Comparison of ENCODE assay signal across 8 cellular contexts in the genomic region with DNA sequence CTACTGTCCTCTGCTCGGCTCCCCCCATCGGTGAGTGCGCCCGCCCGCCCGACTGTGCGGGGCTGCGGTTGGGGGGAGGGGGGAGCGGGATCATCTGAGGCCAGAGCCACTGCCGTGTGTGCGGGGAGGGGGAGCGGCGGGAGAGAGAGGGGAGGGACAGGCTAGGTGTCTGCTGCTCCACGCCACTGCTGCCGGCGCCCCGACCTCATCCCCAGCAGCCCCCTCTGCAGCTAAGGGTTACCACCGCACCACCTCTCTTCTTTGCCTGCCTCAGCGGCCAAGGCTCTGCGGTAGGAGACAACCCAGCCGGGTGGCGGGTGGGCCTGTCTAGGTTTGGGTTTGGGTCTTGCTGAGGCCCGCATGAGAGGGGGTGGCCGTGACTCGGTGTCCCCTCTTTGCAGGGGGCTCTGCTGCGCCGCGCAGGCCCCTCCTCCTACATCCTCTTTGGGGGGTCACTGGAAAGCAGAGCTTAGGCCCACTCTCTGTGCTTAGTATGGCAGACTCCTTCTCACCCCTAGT.
DNase-seq lines count a peak whose midpoint lies in the region; ATAC-seq and TF ChIP-seq lines count a peak whose summit lies in the region.

No MANE protein-coding gene starts in this region.

- peak overlapping the region; percentile 81 for H3K27ac ChIP-seq in RWPE2 (ENCODE audit: poor library complexity, severe bottlenecking)
- peak overlapping the region; percentile 78 for H3K27ac ChIP-seq in layer of hippocampus (ENCODE audit: low read depth, low read length)

- H3K36me3 ChIP-seq in RWPE2 (ENCODE audit: low read depth), result peaks cover 8% of the 10 kb centered on the region; the same call in 1 of the 2 replicates

- ATAC-seq in RWPE2 (ENCODE audit: low read depth), result 0 out of 3 replicates have a peak, but pooled peaks have one; percentile 7
- ATAC-seq in stimulated activated naive CD8-positive, alpha-beta T cell treated with anti-CD3 and anti-CD28 coated beads, Interleukin-15, Interleukin-2, amounts not matched to agents 100 U/mL and 50 U/mL, for 24 hours, result no peak

- H3K27me3 ChIP-seq in RWPE2 (ENCODE audit: insufficient read depth, poor library complexity, severe bottlenecking), result no peaks in the 10 kb centered on the region
- no peaks in the 10 kb centered on the region for H3K27me3 ChIP-seq in layer of hippocampus (ENCODE audit: control insufficient read depth, insufficient read depth, low read length)

- H3K4me3 ChIP-seq in RWPE2 (ENCODE audit: severe bottlenecking) (peak overlapping the region; percentile 48), cardiac fibroblast (replicated peaks in 1 of 2; ENCODE audit: low read depth in 2 of 2, low read length in 2 of 2) (peak overlapping the region; percentile 69 to 70)

- DNase-seq in NCI-H1417 (lab: John Stamatoyannopoulos, UW) (peak in 2 of 3 experiments; percentile 44 to 52), NCI-H1417 treated with DMSO at 0.1 percent for 48 hours (lab: John Stamatoyannopoulos, UW) (no peak), RWPE2 (ENCODE audit: low spot score) (peak; percentile 60), cardiac fibroblast (ENCODE audit: low read depth in 2 of 2) (no peak), NCI-H2171 treated with DMSO at 0.1 percent for 48 hours (lab: John Stamatoyannopoulos, UW) (no peak), HEK293T (ENCODE audit: extremely low spot score) (no peak)
- DNase-seq in stimulated activated naive CD8-positive, alpha-beta T cell treated with anti-CD3 and anti-CD28 coated beads, Interleukin-15, Interleukin-2, amounts not matched to agents 100 U/mL and 50 U/mL, for 24 hours, result peak; percentile 44

- POLR2A ChIA-PET in HEK293T (lab: Yijun Ruan, JAX), result interaction anchor here (1.1 to 3.8 kb wide), 5 partner anchors 9 to 62 kb away, joined by 3 to 22 read pairs (median 7); partner anchors contain the start of gene CYSTM1

- no peaks in the 10 kb centered on the region for H3K9me3 ChIP-seq in RWPE2 (ENCODE audit: severe bottlenecking)

- CTCF ChIA-PET in HEK293T (lab: Yijun Ruan, JAX), result interaction anchor here (0.5 to 1.6 kb wide), 4 partner anchors 9 to 70 kb away, joined by 3 to 8 read pairs (median 4); partner anchors contain the start of gene NRG2

- TF ChIP-seq CTCF in RWPE2 (IDR thresholded peaks at IDR 0.05; ENCODE audit: poor library complexity, severe bottlenecking) (no peak), cardiac fibroblast (IDR thresholded peaks at IDR 0.05; ENCODE audit: low read depth, low read length) (no peak)

- H3K4me1 ChIP-seq in RWPE2 (ENCODE audit: insufficient read depth, poor library complexity, severe bottlenecking), result peaks cover 34% of the 10 kb centered on the region

TF ChIP-seq in HEK293T, 16 proteins besides CTCF, POLR2A, EP300 and RAD21:
- TF ChIP-seq FOXA1 (IDR thresholded peaks at IDR 0.05) (no peak), FOXM1 (IDR thresholded peaks at IDR 0.05; ENCODE audit: borderline replicate concordance) (no peak), SUZ12 (IDR thresholded peaks at IDR 0.05) (no peak), ARNT (IDR thresholded peaks at IDR 0.05) (no peak), CTBP1 (IDR thresholded peaks at IDR 0.05; ENCODE audit: borderline replicate concordance) (no peak), FOXK2 (IDR thresholded peaks at IDR 0.05) (no peak), BHLHE40 (IDR thresholded peaks at IDR 0.05; ENCODE audit: borderline replicate concordance) (no peak)

Comparison
In these comparisons a context has a peak if more than half of its experiments do, and no peak if none do; other contexts are left out.
1. DNase-seq: peak in NCI-H1417 (2 of 3), RWPE2 (single experiment) and stimulated activated naive CD8-positive, alpha-beta T cell treated with anti-CD3 and anti-CD28 coated beads, Interleukin-15, Interleukin-2, amounts not matched to agents 100 U/mL and 50 U/mL, for 24 hours (single experiment); none in NCI-H1417 treated with DMSO at 0.1 percent for 48 hours (single experiment), cardiac fibroblast (0 of 2), NCI-H2171 treated with DMSO at 0.1 percent for 48 hours (single experiment) and HEK293T (single experiment).